In genomic region chr22:32754413-32755041, GRCh38 we compare ENCODE assay signal across 19 cellular contexts. TPM values are rescaled to one million over a fixed set of nuclear protein-coding genes. Genes with fewer than 3 reads are reported as not detected.
DNase-seq lines count a peak whose midpoint lies in the region; ATAC-seq, FAIRE-seq and TF ChIP-seq lines count a peak whose summit lies in the region.
"Had no signal": no experiment of that assay in that cellular context is flagged by ENCODE, and none has a peak within 500 bp of the region (broad histone marks: within the 10 kb centered on the region; RNA-seq: fewer than 3 reads in every experiment).

No MANE protein-coding gene starts in this region.

- POLR2A ChIA-PET in MCF 10A (lab: Yijun Ruan, JAX): interaction anchor here (0.6 to 1.2 kb wide), 2 partner anchors 43 to 465 kb away, joined by 3 read pairs; no protein-coding TSS in a partner anchor

- no peak for TF ChIP-seq POLR2A in H54 (IDR thresholded peaks at IDR 0.05; ENCODE audit: low read depth, low read length)

- no peaks in the 10 kb centered on the region for H3K9me3 Mint-ChIP-seq in MCF 10A (ENCODE audit: unreplicated experiment)
- H3K9me3 Mint-ChIP-seq: activated naive CD8-positive, alpha-beta T cell treated with anti-CD3 and anti-CD28 coated beads, Interleukin-2, amount 50 U/mL, for 24 hours had no signal

- no peaks in the 10 kb centered on the region for H3K9me3 ChIP-seq in subcutaneous abdominal adipose tissue (ENCODE audit: control insufficient read depth in 5 of 5, low read length in 5 of 5)
- H3K9me3 ChIP-seq: BLaER1 treated with 17β-estradiol and CSF1 and Interleukin-3, amounts not matched to agents 10 nM and 100 nM had no signal

- no peak overlapping the region for H3K4me3 ChIP-seq in subcutaneous abdominal adipose tissue (ENCODE audit: low read depth in 1 of 5, low read length in 5 of 5)
- H3K4me3 ChIP-seq: BLaER1 treated with 17β-estradiol and CSF1 and Interleukin-3, amounts not matched to agents 10 nM and 100 nM had no signal

- peak overlapping the region; percentile 30 for H3K4me3 Mint-ChIP-seq in MCF 10A (ENCODE audit: unreplicated experiment)
- H3K4me3 Mint-ChIP-seq: activated CD8-positive, alpha-beta memory T cell treated with anti-CD3 and anti-CD28 coated beads, Interleukin-2, amount 10 ng/mL, durations not matched to agents 7 days and 5 days; activated naive CD8-positive, alpha-beta T cell treated with anti-CD3 and anti-CD28 coated beads, Interleukin-2, amount 50 U/mL, for 24 hours; stimulated activated naive B cell treated with anti-CD40 and anti-IgM and Interleukin-4, amounts not matched to agents 10 μg/mL and 1 μg/mL and 100 μg/mL, for 72 hours had no signal

- intact Hi-C loops in MCF 10A (cut with micrococcal nuclease): no loop called here

- no peak overlapping the region for H3K9ac ChIP-seq in subcutaneous abdominal adipose tissue (ENCODE audit: low read length in 5 of 5)
- H3K9ac ChIP-seq: BLaER1 treated with 17β-estradiol and CSF1 and Interleukin-3, amounts not matched to agents 10 nM and 100 nM had no signal

- DNase-seq in H54 (ENCODE audit: insufficient read length, low spot score) (peak; percentile 23), MCF 10A (ENCODE audit: unreplicated experiment) (peak; percentile 60), hepatic stellate cell (ENCODE audit: low spot score) (peak; percentile 63), occipital lobe (lab: John Stamatoyannopoulos, UW) (no peak), NCI-H1694 treated with DMSO at 0.1 percent for 48 hours (lab: John Stamatoyannopoulos, UW) (no peak)
- DNase-seq in activated T-cell treated with anti-CD3 and anti-CD28 coated beads, Interleukin-2, amount 50 U/mL, for 1 hour: no peak
- DNase-seq: activated CD8-positive, alpha-beta memory T cell treated with anti-CD3 and anti-CD28 coated beads, Interleukin-2, amount 10 ng/mL, durations not matched to agents 7 days and 5 days; activated naive CD8-positive, alpha-beta T cell treated with anti-CD3 and anti-CD28 coated beads, Interleukin-2, amount 50 U/mL, for 24 hours; effector CD4-positive, alpha-beta T cell; hippocampal formation; NCI-H2171 treated with DMSO at 0.1 percent for 48 hours; stimulated activated CD4-positive, alpha-beta T cell treated with anti-CD3 and anti-CD28 coated beads, Interleukin-2, amount 100 ng/mL, for 48 hours; stimulated activated naive B cell treated with anti-CD40 and anti-IgM and Interleukin-4, amounts not matched to agents 10 μg/mL and 1 μg/mL and 100 μg/mL, for 72 hours had no signal

- TF ChIP-seq CTCF in MCF 10A (IDR thresholded peaks at IDR 0.05; ENCODE audit: unreplicated experiment): no peak

- peaks cover 15% of the 10 kb centered on the region for H3K4me1 Mint-ChIP-seq in MCF 10A (ENCODE audit: insufficient read depth, unreplicated experiment)
- H3K4me1 Mint-ChIP-seq: activated CD8-positive, alpha-beta memory T cell treated with anti-CD3 and anti-CD28 coated beads, Interleukin-2, amount 10 ng/mL, durations not matched to agents 7 days and 5 days had no signal

- no peak overlapping the region for H3K27ac Mint-ChIP-seq in MCF 10A (ENCODE audit: low read depth, unreplicated experiment)
- H3K27ac Mint-ChIP-seq: activated CD8-positive, alpha-beta memory T cell treated with anti-CD3 and anti-CD28 coated beads, Interleukin-2, amount 10 ng/mL, durations not matched to agents 7 days and 5 days; activated naive CD8-positive, alpha-beta T cell treated with anti-CD3 and anti-CD28 coated beads, Interleukin-2, amount 50 U/mL, for 24 hours; progenitor cell of endocrine pancreas; stimulated activated naive B cell treated with anti-CD40 and anti-IgM and Interleukin-4, amounts not matched to agents 10 μg/mL and 1 μg/mL and 100 μg/mL, for 72 hours had no signal

- H3K27ac ChIP-seq in subcutaneous abdominal adipose tissue (ENCODE audit: low read depth, low read length): peak overlapping the region; percentile 77
- H3K27ac ChIP-seq: BLaER1 treated with 17β-estradiol and CSF1 and Interleukin-3, amounts not matched to agents 10 nM and 100 nM had no signal

- H3K36me3 ChIP-seq in subcutaneous abdominal adipose tissue (ENCODE audit: control insufficient read depth in 5 of 5, insufficient read depth in 5 of 5, low read length in 5 of 5): no peaks in the 10 kb centered on the region
- H3K36me3 ChIP-seq: BLaER1 treated with 17β-estradiol and CSF1 and Interleukin-3, amounts not matched to agents 10 nM and 100 nM had no signal

- no peak for FAIRE-seq in H54 (lab: Jason Lieb, UNC)
- FAIRE-seq: RCC 7860, TTC549 had no signal

- H3K27me3 Mint-ChIP-seq in MCF 10A (ENCODE audit: insufficient read depth, unreplicated experiment): no peaks in the 10 kb centered on the region
- H3K27me3 Mint-ChIP-seq: activated CD8-positive, alpha-beta memory T cell treated with anti-CD3 and anti-CD28 coated beads, Interleukin-2, amount 10 ng/mL, durations not matched to agents 7 days and 5 days; activated naive CD8-positive, alpha-beta T cell treated with anti-CD3 and anti-CD28 coated beads, Interleukin-2, amount 50 U/mL, for 24 hours; progenitor cell of endocrine pancreas had no signal

- H3K4me1 ChIP-seq in subcutaneous abdominal adipose tissue (ENCODE audit: control insufficient read depth in 5 of 5, insufficient read depth in 5 of 5, low read length in 5 of 5): peaks cover 4 to 35% (median 27%) of the 10 kb centered on the region in 5 donors

- CTCF ChIA-PET in MCF 10A (lab: Yijun Ruan, JAX): interaction anchor here (0.7 to 1.0 kb wide), 2 partner anchors 22 to 231 kb away, joined by 3 to 4 read pairs; no protein-coding TSS in a partner anchor

- no peak for ATAC-seq in GM21786 (IDR thresholded peaks at IDR 0.05; ENCODE audit: unreplicated experiment)
- ATAC-seq: activated CD8-positive, alpha-beta memory T cell treated with anti-CD3 and anti-CD28 coated beads, Interleukin-2, amount 10 ng/mL, durations not matched to agents 7 days and 5 days; activated naive CD8-positive, alpha-beta T cell treated with anti-CD3 and anti-CD28 coated beads, Interleukin-2, amount 50 U/mL, for 24 hours; stimulated activated naive B cell treated with anti-CD40 and anti-IgM and Interleukin-4, amounts not matched to agents 10 μg/mL and 1 μg/mL and 100 μg/mL, for 72 hours had no signal

- no TSS peak for BruUV-seq in MCF 10A (replicated peaks; lab: Mats Ljungman, UMichigan)

- H3K27me3 ChIP-seq in subcutaneous abdominal adipose tissue (ENCODE audit: control insufficient read depth in 5 of 5, insufficient read depth in 4 of 5, low read length in 5 of 5): no peaks in the 10 kb centered on the region

- peaks cover 4% of the 10 kb centered on the region for H3K36me3 Mint-ChIP-seq in MCF 10A (ENCODE audit: insufficient read depth, unreplicated experiment)
- H3K36me3 Mint-ChIP-seq: activated CD8-positive, alpha-beta memory T cell treated with anti-CD3 and anti-CD28 coated beads, Interleukin-2, amount 10 ng/mL, durations not matched to agents 7 days and 5 days had no signal

RNA-seq across cellular contexts. Expression of gene TIMP3, which starts 47.0 kb away (rescaled TPM):
- 44.9 and 50.6 TPM in 2 replicates for total RNA-seq in MCF 10A (2022)
- 11.5 TPM for total RNA-seq in occipital lobe
- total RNA-seq: activated CD8-positive, alpha-beta memory T cell treated with anti-CD3 and anti-CD28 coated beads, Interleukin-2, amount 10 ng/mL, durations not matched to agents 7 days and 5 days had no signal

Comparison
In these comparisons a context has a peak if more than half of its experiments do, and no peak if none do; other contexts are left out.
1. DNase-seq: peak in H54 (single experiment), MCF 10A (single experiment) and hepatic stellate cell (single experiment); none in activated T-cell treated with anti-CD3 and anti-CD28 coated beads, Interleukin-2, amount 50 U/mL, for 1 hour (single experiment), occipital lobe (single experiment) and NCI-H1694 treated with DMSO at 0.1 percent for 48 hours (single experiment).